Comparison of ENCODE assay signal across 20 cellular contexts in genomic region chr12:5571115-5571514, GRCh38.
"Had no signal": no experiment of that assay in that cellular context is flagged by ENCODE, and none has a peak within 500 bp of the region (broad histone marks: within the 10 kb centered on the region; RNA-seq: fewer than 3 reads in every experiment).

No MANE protein-coding gene starts in this region.

- H3K4me1 ChIP-seq: left lung, parathyroid adenoma, upper lobe of left lung had no signal

- H3K27me3 ChIP-seq: upper lobe of left lung had no signal

- H3K27ac ChIP-seq: epithelial cell of prostate, left lung, parathyroid adenoma, sigmoid colon, thoracic aorta, upper lobe of left lung, VCaP had no signal

- H3K4me3 ChIP-seq: left lung, sigmoid colon, thoracic aorta, upper lobe of left lung had no signal

- H3K36me3 ChIP-seq: left lung, sigmoid colon, thoracic aorta had no signal

- ATAC-seq: activated CD4-positive, CD25-positive, alpha-beta regulatory T cell treated with anti-CD3 and anti-CD28 coated beads, Interleukin-2, amount 50 U/mL, for 24 hours; activated CD8-positive, alpha-beta T cell treated with anti-CD3 and anti-CD28 coated beads, Interleukin-2, amount 10 ng/mL, durations not matched to agents 7 days and 5 days; activated naive CD8-positive, alpha-beta T cell treated with anti-CD3 and anti-CD28 coated beads, Interleukin-2, amount 50 U/mL, for 24 hours; left lung; natural killer cell treated with Interleukin-12 subunit alpha and Interleukin-12 subunit beta and Interleukin-15 and Interleukin-18, amount 100 ng/mL, for 72 hours; stimulated activated naive B cell treated with anti-CD40 and anti-IgM and Interleukin-4, amounts not matched to agents 10 μg/mL and 1 μg/mL and 100 μg/mL, for 72 hours; T-cell had no signal

- H3K9me3 ChIP-seq: left lung, sigmoid colon, thoracic aorta, upper lobe of left lung had no signal

- DNase-seq: activated CD4-positive, alpha-beta T cell treated with anti-CD3 and anti-CD28 coated beads, Interleukin-2, amount 10 ng/mL, durations not matched to agents 7 days and 5 days; activated CD8-positive, alpha-beta T cell treated with anti-CD3 and anti-CD28 coated beads, Interleukin-2, amount 10 ng/mL, durations not matched to agents 7 days and 5 days; activated gamma-delta T cell; activated naive CD4-positive, alpha-beta T cell treated with anti-CD3 and anti-CD28 coated beads, Interleukin-2, amount 50 U/mL, for 16 hours; activated naive CD8-positive, alpha-beta T cell treated with anti-CD3 and anti-CD28 coated beads, Interleukin-2, amount 50 U/mL, for 24 hours; kidney; left lung; midbrain; sigmoid colon; stimulated activated CD4-positive, alpha-beta T cell treated with anti-CD3 and anti-CD28 coated beads, Interleukin-2, amount 100 ng/mL, for 48 hours; stimulated activated CD8-positive, alpha-beta memory T cell treated with anti-CD3 and anti-CD28 coated beads, Interleukin-4, amount 100 ng/mL, for 48 hours; stimulated activated naive B cell treated with anti-CD40 and anti-IgM and Interleukin-4, amounts not matched to agents 10 μg/mL and 1 μg/mL and 100 μg/mL, for 72 hours; T-cell; upper lobe of left lung had no signal
